ENCODE assay signal across 42 cellular contexts in genomic region chr10:122930140-122930539, GRCh38. TPM values are rescaled to one million over a fixed set of nuclear protein-coding genes. Genes with fewer than 3 reads are reported as not detected.
"Had no signal": no experiment of that assay in that cellular context is flagged by ENCODE, and none has a peak within 500 bp of the region (broad histone marks: within the 10 kb centered on the region; RNA-seq: fewer than 3 reads in every experiment).

No MANE protein-coding gene starts in this region.

- H3K27ac Mint-ChIP-seq: activated naive CD4-positive, alpha-beta T cell treated with anti-CD3 and anti-CD28 coated beads for 36 hours; activated naive CD4-positive, alpha-beta T cell treated with anti-CD3 and anti-CD28 coated beads, Interleukin-2, amount 10 ng/mL, durations not matched to agents 7 days and 5 days; activated naive CD4-positive, alpha-beta T cell treated with anti-CD3 and anti-CD28 coated beads, Interleukin-2, amount 50 U/mL, for 24 hours; activated naive CD4-positive, alpha-beta T cell treated with anti-CD3 and anti-CD28 coated beads, Interleukin-2, amount 50 U/mL, for 72 hours; activated naive CD8-positive, alpha-beta T cell; activated naive CD8-positive, alpha-beta T cell treated with anti-CD3 and anti-CD28 coated beads for 36 hours; activated naive CD8-positive, alpha-beta T cell treated with anti-CD3 and anti-CD28 coated beads, Interleukin-2, amount 10 ng/mL, durations not matched to agents 7 days and 5 days; activated naive CD8-positive, alpha-beta T cell treated with anti-CD3 and anti-CD28 coated beads, Interleukin-2, amount 50 U/mL, for 24 hours; activated T-cell treated with anti-CD3 and anti-CD28 coated beads, Interleukin-2, amount 50 U/mL, for 72 hours; activated T-helper 1 cell treated with anti-CD3 and anti-CD28 coated beads, Interleukin-12 subunit alpha, Interleukin-12 subunit beta, Interleukin-2, Interleukin-4 antibody, amounts not matched to agents 30 ng/mL and 10 ng/mL and 1 ng/mL, durations not matched to agents 14 hours and 24 hours and 36 hours; activated T-helper 17 cell treated with anti-CD3 and anti-CD28 coated beads, Interleukin-2, amount 50 U/mL, for 72 hours; activated T-helper 2 cell treated with anti-CD3 and anti-CD28 coated beads, Interferon-gamma antibody, Interleukin-2, Interleukin-4, amounts not matched to agents 10 μg/mL and 5 μg/mL and 100 μg/mL, durations not matched to agents 14 hours and 24 hours and 36 hours; brain had no signal

- H3K4me3 ChIP-seq: adrenal gland, ascending aorta, body of pancreas, breast epithelium, cardiac muscle cell had no signal

- H3K36me3 Mint-ChIP-seq: activated naive CD4-positive, alpha-beta T cell treated with anti-CD3 and anti-CD28 coated beads, Interleukin-2, amount 50 U/mL, for 72 hours had no signal

- DNase-seq: activated effector memory CD4-positive, alpha-beta T cell treated with anti-CD3 and anti-CD28 coated beads, Interleukin-2, amount 50 U/mL, for 16 hours; activated effector memory CD4-positive, alpha-beta T cell treated with Interleukin-2 at 50 U/mL for 16 hours; activated gamma-delta T cell; activated gamma-delta T cell treated with Interleukin-2 at 50 U/mL for 16 hours; activated naive CD4-positive, alpha-beta T cell; activated naive CD4-positive, alpha-beta T cell treated with anti-CD3 and anti-CD28 coated beads for 36 hours; activated naive CD4-positive, alpha-beta T cell treated with anti-CD3 and anti-CD28 coated beads, Interleukin-2, amount 10 ng/mL, durations not matched to agents 7 days and 5 days; activated naive CD4-positive, alpha-beta T cell treated with anti-CD3 and anti-CD28 coated beads, Interleukin-2, amount 50 U/mL, for 16 hours; activated naive CD4-positive, alpha-beta T cell treated with Interleukin-2 at 50 U/mL for 16 hours; activated naive CD8-positive, alpha-beta T cell treated with anti-CD3 and anti-CD28 coated beads for 36 hours; activated naive CD8-positive, alpha-beta T cell treated with anti-CD3 and anti-CD28 coated beads, Interleukin-2, amount 10 ng/mL, durations not matched to agents 7 days and 5 days; activated naive CD8-positive, alpha-beta T cell treated with anti-CD3 and anti-CD28 coated beads, Interleukin-2, amount 50 U/mL, for 24 hours; activated T-cell treated with anti-CD3 and anti-CD28 coated beads, Interleukin-2, amount 50 U/mL, for 4 hours; activated T-cell treated with anti-CD3 and anti-CD28 coated beads, Interleukin-2, amount 50 U/mL, for 48 hours; activated T-cell treated with anti-CD3 and anti-CD28 coated beads, Interleukin-2, amount 50 U/mL, for 72 hours; adrenal gland; amniotic stem cell; amygdala; anterior cingulate cortex; aorta; body of pancreas; brain microvascular endothelial cell; caudate nucleus; central memory CD4-positive, alpha-beta T cell; cerebellar nuclear complex had no signal

- H3K36me3 ChIP-seq: adrenal gland, breast epithelium had no signal

- H3K27ac ChIP-seq: adrenal gland, ascending aorta, body of pancreas, brain microvascular endothelial cell, breast epithelium, cardiac muscle cell had no signal

- H3K4me1 ChIP-seq: adrenal gland, ascending aorta, body of pancreas, breast epithelium had no signal

- ATAC-seq: activated naive CD4-positive, alpha-beta T cell treated with anti-CD3 and anti-CD28 coated beads, Interleukin-2, amount 50 U/mL, for 72 hours; activated naive CD8-positive, alpha-beta T cell treated with anti-CD3 and anti-CD28 coated beads, Interleukin-2, amount 50 U/mL, for 24 hours; activated T-cell treated with anti-CD3 and anti-CD28 coated beads, Interleukin-2, amount 50 U/mL, for 4 hours; activated T-cell treated with anti-CD3 and anti-CD28 coated beads, Interleukin-2, amount 50 U/mL, for 72 hours; activated T-helper 17 cell treated with anti-CD3 and anti-CD28 coated beads, Interleukin-2, amount 50 U/mL, for 72 hours; body of pancreas had no signal

- H3K4me1 Mint-ChIP-seq: activated naive CD4-positive, alpha-beta T cell treated with anti-CD3 and anti-CD28 coated beads, Interleukin-2, amount 10 ng/mL, durations not matched to agents 7 days and 5 days; activated naive CD8-positive, alpha-beta T cell treated with anti-CD3 and anti-CD28 coated beads for 36 hours; activated naive CD8-positive, alpha-beta T cell treated with anti-CD3 and anti-CD28 coated beads, Interleukin-2, amount 10 ng/mL, durations not matched to agents 7 days and 5 days; activated T-helper 17 cell treated with anti-CD3 and anti-CD28 coated beads, Interleukin-2, amount 50 U/mL, for 72 hours; brain; central memory CD8-positive, alpha-beta T cell had no signal

- H3K9me3 Mint-ChIP-seq: activated naive CD4-positive, alpha-beta T cell treated with anti-CD3 and anti-CD28 coated beads for 36 hours; activated naive CD4-positive, alpha-beta T cell treated with anti-CD3 and anti-CD28 coated beads, Interleukin-2, amount 10 ng/mL, durations not matched to agents 7 days and 5 days; activated naive CD4-positive, alpha-beta T cell treated with anti-CD3 and anti-CD28 coated beads, Interleukin-2, amount 50 U/mL, for 24 hours; activated naive CD4-positive, alpha-beta T cell treated with anti-CD3 and anti-CD28 coated beads, Interleukin-2, amount 50 U/mL, for 72 hours; activated naive CD8-positive, alpha-beta T cell treated with anti-CD3 and anti-CD28 coated beads for 36 hours; activated naive CD8-positive, alpha-beta T cell treated with anti-CD3 and anti-CD28 coated beads, Interleukin-2, amount 10 ng/mL, durations not matched to agents 7 days and 5 days; activated naive CD8-positive, alpha-beta T cell treated with anti-CD3 and anti-CD28 coated beads, Interleukin-2, amount 50 U/mL, for 24 hours; activated T-cell treated with anti-CD3 and anti-CD28 coated beads, Interleukin-2, amount 50 U/mL, for 4 hours; activated T-cell treated with anti-CD3 and anti-CD28 coated beads, Interleukin-2, amount 50 U/mL, for 72 hours; activated T-helper 1 cell treated with anti-CD3 and anti-CD28 coated beads, Interleukin-12 subunit alpha, Interleukin-12 subunit beta, Interleukin-2, Interleukin-4 antibody, amounts not matched to agents 30 ng/mL and 10 ng/mL and 1 ng/mL, durations not matched to agents 14 hours and 24 hours and 36 hours; activated T-helper 17 cell treated with anti-CD3 and anti-CD28 coated beads, Interleukin-2, amount 50 U/mL, for 72 hours; activated T-helper 2 cell treated with anti-CD3 and anti-CD28 coated beads, Interferon-gamma antibody, Interleukin-2, Interleukin-4, amounts not matched to agents 10 μg/mL and 5 μg/mL and 100 μg/mL, durations not matched to agents 14 hours and 24 hours and 36 hours; brain; central memory CD8-positive, alpha-beta T cell had no signal

- H3K27me3 Mint-ChIP-seq: activated naive CD4-positive, alpha-beta T cell treated with anti-CD3 and anti-CD28 coated beads, Interleukin-2, amount 10 ng/mL, durations not matched to agents 7 days and 5 days; activated naive CD4-positive, alpha-beta T cell treated with anti-CD3 and anti-CD28 coated beads, Interleukin-2, amount 50 U/mL, for 24 hours; activated naive CD8-positive, alpha-beta T cell; activated naive CD8-positive, alpha-beta T cell treated with anti-CD3 and anti-CD28 coated beads for 36 hours; activated naive CD8-positive, alpha-beta T cell treated with anti-CD3 and anti-CD28 coated beads, Interleukin-2, amount 10 ng/mL, durations not matched to agents 7 days and 5 days; activated naive CD8-positive, alpha-beta T cell treated with anti-CD3 and anti-CD28 coated beads, Interleukin-2, amount 50 U/mL, for 24 hours; activated T-helper 17 cell treated with anti-CD3 and anti-CD28 coated beads, Interleukin-2, amount 50 U/mL, for 72 hours; brain; central memory CD8-positive, alpha-beta T cell had no signal

- H3K27me3 ChIP-seq: adrenal gland, ascending aorta, body of pancreas, brain microvascular endothelial cell, breast epithelium, cardiac muscle cell had no signal

- H3K9me3 ChIP-seq: adrenal gland, ascending aorta, body of pancreas, breast epithelium had no signal

- H3K4me3 Mint-ChIP-seq: activated naive CD4-positive, alpha-beta T cell treated with anti-CD3 and anti-CD28 coated beads for 36 hours; activated naive CD4-positive, alpha-beta T cell treated with anti-CD3 and anti-CD28 coated beads, Interleukin-2, amount 10 ng/mL, durations not matched to agents 7 days and 5 days; activated naive CD4-positive, alpha-beta T cell treated with anti-CD3 and anti-CD28 coated beads, Interleukin-2, amount 50 U/mL, for 24 hours; activated naive CD8-positive, alpha-beta T cell; activated naive CD8-positive, alpha-beta T cell treated with anti-CD3 and anti-CD28 coated beads for 36 hours; activated naive CD8-positive, alpha-beta T cell treated with anti-CD3 and anti-CD28 coated beads, Interleukin-2, amount 10 ng/mL, durations not matched to agents 7 days and 5 days; activated naive CD8-positive, alpha-beta T cell treated with anti-CD3 and anti-CD28 coated beads, Interleukin-2, amount 50 U/mL, for 24 hours; activated T-cell treated with anti-CD3 and anti-CD28 coated beads, Interleukin-2, amount 50 U/mL, for 4 hours; activated T-cell treated with anti-CD3 and anti-CD28 coated beads, Interleukin-2, amount 50 U/mL, for 72 hours; activated T-helper 1 cell treated with anti-CD3 and anti-CD28 coated beads, Interleukin-12 subunit alpha, Interleukin-12 subunit beta, Interleukin-2, Interleukin-4 antibody, amounts not matched to agents 30 ng/mL and 10 ng/mL and 1 ng/mL, durations not matched to agents 14 hours and 24 hours and 36 hours; activated T-helper 17 cell treated with anti-CD3 and anti-CD28 coated beads, Interleukin-2, amount 50 U/mL, for 72 hours; brain; central memory CD8-positive, alpha-beta T cell had no signal

- FAIRE-seq: astrocyte, bronchial epithelial cell had no signal

RNA-seq across cellular contexts. Expression of gene FAM24A, which starts 19.7 kb away (rescaled TPM):
- total RNA-seq: activated naive CD4-positive, alpha-beta T cell treated with anti-CD3 and anti-CD28 coated beads for 36 hours; activated naive CD4-positive, alpha-beta T cell treated with anti-CD3 and anti-CD28 coated beads, Interleukin-2, amount 50 U/mL, for 72 hours; activated naive CD8-positive, alpha-beta T cell treated with anti-CD3 and anti-CD28 coated beads for 36 hours; activated naive CD8-positive, alpha-beta T cell treated with anti-CD3 and anti-CD28 coated beads, Interleukin-2, amount 10 ng/mL, durations not matched to agents 7 days and 5 days; activated T-cell treated with anti-CD3 and anti-CD28 coated beads, Interleukin-2, amount 50 U/mL, for 4 hours; activated T-cell treated with anti-CD3 and anti-CD28 coated beads, Interleukin-2, amount 50 U/mL, for 72 hours; activated T-helper 1 cell treated with anti-CD3 and anti-CD28 coated beads, Interleukin-12 subunit alpha, Interleukin-12 subunit beta, Interleukin-2, Interleukin-4 antibody, amounts not matched to agents 30 ng/mL and 10 ng/mL and 1 ng/mL, durations not matched to agents 14 hours and 24 hours and 36 hours; activated T-helper 17 cell treated with anti-CD3 and anti-CD28 coated beads, Interleukin-2, amount 50 U/mL, for 72 hours; activated T-helper 2 cell treated with anti-CD3 and anti-CD28 coated beads, Interferon-gamma antibody, Interleukin-2, Interleukin-4, amounts not matched to agents 10 μg/mL and 5 μg/mL and 100 μg/mL, durations not matched to agents 14 hours and 24 hours and 36 hours; adrenal gland; aorta; ascending aorta; astrocyte; body of pancreas; breast epithelium; bronchial epithelial cell; cardiac muscle cell; cardiac septum; cerebellum; chondrocyte had no signal
- polyA plus RNA-seq: adipose tissue, adrenal gland, aorta, cardiac muscle cell had no signal

RNA-seq across cellular contexts. Expression of gene PSTK, which starts 50.1 kb away (rescaled TPM):
- total RNA-seq: ascending aorta had no signal

RNA-seq across cellular contexts. Expression of gene FAM24B, which starts 50.8 kb away (rescaled TPM):
- total RNA-seq: ascending aorta, chondrocyte had no signal
- polyA plus RNA-seq: cardiac muscle cell had no signal
